8 cellular contexts compared by ENCODE assay signal in the genomic region with DNA sequence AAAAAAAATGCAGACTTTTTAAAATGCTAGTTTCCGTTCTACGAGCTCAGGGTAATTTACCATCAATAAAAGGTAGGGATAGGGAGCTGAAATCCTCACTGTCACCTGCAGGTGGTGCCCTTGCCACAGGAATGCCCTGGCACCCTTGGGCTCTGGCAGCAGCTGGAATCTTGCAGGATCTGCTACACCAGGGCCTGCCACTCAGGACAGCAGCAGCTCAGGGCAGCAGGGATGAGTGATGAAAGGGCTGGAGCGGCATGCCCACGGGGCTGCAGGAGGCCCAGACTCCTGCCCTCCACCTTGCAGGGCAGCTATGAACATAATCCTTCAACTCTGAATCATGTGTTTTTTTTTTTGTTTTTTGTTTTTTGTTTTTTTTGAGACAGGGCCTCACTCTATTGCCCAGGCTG. TPM values are rescaled to one million over a fixed set of nuclear protein-coding genes. Genes with fewer than 3 reads are reported as not detected.
DNase-seq lines count a peak whose midpoint lies in the region; ATAC-seq and TF ChIP-seq lines count a peak whose summit lies in the region.

No MANE protein-coding gene starts in this region.

- H3K27me3 Mint-ChIP-seq in activated CD4-positive, alpha-beta T cell treated with anti-CD3 and anti-CD28 coated beads for 36 hours = no peaks in the 10 kb centered on the region

- H3K4me1 ChIP-seq in HAP-1 (no peaks in the 10 kb centered on the region), right lobe of liver (no peaks in the 10 kb centered on the region)

- H3K27ac Mint-ChIP-seq in activated CD4-positive, alpha-beta T cell treated with anti-CD3 and anti-CD28 coated beads for 36 hours = no peak overlapping the region

- H3K36me3 ChIP-seq in HAP-1 (replicated peaks) (no peaks in the 10 kb centered on the region), right lobe of liver (no peaks in the 10 kb centered on the region)

- H3K9me3 ChIP-seq in HAP-1 = no peaks in the 10 kb centered on the region
- H3K9me3 ChIP-seq in right lobe of liver = no peaks in the 10 kb centered on the region

- in situ Hi-C loops in HAP-1 (cut with MboI; ENCODE audit: low sequenced_read_pairs) = loop anchor here (5.0 kb wide), 1 partner anchor 99 kb away; no protein-coding TSS in a partner anchor

- H3K27me3 ChIP-seq in HAP-1 (ENCODE audit: low read depth) (no peaks in the 10 kb centered on the region), right lobe of liver (no peaks in the 10 kb centered on the region)

- H3K36me3 Mint-ChIP-seq in activated CD4-positive, alpha-beta T cell treated with anti-CD3 and anti-CD28 coated beads for 36 hours (ENCODE audit: low read depth) = no peaks in the 10 kb centered on the region

- TF ChIP-seq POLR2A in right lobe of liver (IDR thresholded peaks at IDR 0.05) = no peak

- H3K9me3 Mint-ChIP-seq in activated CD4-positive, alpha-beta T cell treated with anti-CD3 and anti-CD28 coated beads for 36 hours (ENCODE audit: low read depth) = no peaks in the 10 kb centered on the region

- H3K4me1 Mint-ChIP-seq in activated CD4-positive, alpha-beta T cell treated with anti-CD3 and anti-CD28 coated beads for 36 hours = no peaks in the 10 kb centered on the region

- POLR2A ChIA-PET in activated CD4-positive, alpha-beta T cell treated with anti-CD3 and anti-CD28 coated beads for 36 hours (lab: Charles Lee) = interaction anchor here (0.6 to 0.7 kb wide), 3 partner anchors 24 to 208 kb away, joined by 4 to 9 read pairs (median 5); no protein-coding TSS in a partner anchor

- H3K4me3 ChIP-seq in HAP-1 = no peak overlapping the region
- H3K4me3 ChIP-seq in choroid plexus epithelial cell (ENCODE audit: low read depth, low read length) = no peak overlapping the region
- no peak overlapping the region for H3K4me3 ChIP-seq in right lobe of liver

- CTCF ChIA-PET in activated CD4-positive, alpha-beta T cell treated with anti-CD3 and anti-CD28 coated beads for 36 hours (lab: Charles Lee) = interaction anchor here (0.5 to 2.4 kb wide), 48 partner anchors 9 to 648 kb away, joined by 3 to 39 read pairs (median 4); partner anchors contain the start of genes GNG7, SGTA and SLC39A3

- no peak overlapping the region for H3K4me3 Mint-ChIP-seq in activated CD4-positive, alpha-beta T cell treated with anti-CD3 and anti-CD28 coated beads for 36 hours

- TF ChIP-seq CTCF in choroid plexus epithelial cell (conservative IDR thresholded peaks at IDR 0.05; ENCODE audit: low read depth, low read length) (peak; percentile 90), right lobe of liver (IDR thresholded peaks at IDR 0.05) (peak; percentile 81 to 97 (median 92))

- no peak overlapping the region for H3K27ac ChIP-seq in right lobe of liver

- ATAC-seq in activated CD4-positive, alpha-beta T cell treated with anti-CD3 and anti-CD28 coated beads for 36 hours = peak; percentile 89
- peak; percentile 97 to 100 (median 98) for ATAC-seq in right lobe of liver
- ATAC-seq in HG02852 (IDR thresholded peaks at IDR 0.05; ENCODE audit: unreplicated experiment) = no peak

- DNase-seq in Ammon's horn (ENCODE audit: low spot score) (peak; percentile 91), HAP-1 (ENCODE audit: low spot score in 2 of 2) (peak; percentile 57 to 84), NCI-H524 treated with DMSO at 0.1 percent for 48 hours (lab: John Stamatoyannopoulos, UW) (peak; percentile 27), choroid plexus epithelial cell (ENCODE audit: low read depth) (peak; percentile 87), right lobe of liver (peak; percentile 75 to 85 (median 80))
- peak; percentile 85 for DNase-seq in activated CD4-positive, alpha-beta T cell treated with anti-CD3 and anti-CD28 coated beads for 36 hours
- peak; percentile 35 to 67 (median 66) for DNase-seq in stimulated activated CD4-positive, alpha-beta T cell treated with anti-CD3 and anti-CD28 coated beads, TNF-alpha, amount 100 ng/mL, for 48 hours (ENCODE audit: low read depth in 3 of 3)

- intact Hi-C loops in activated CD4-positive, alpha-beta T cell treated with anti-CD3 and anti-CD28 coated beads for 36 hours (cut with DNase I, micrococcal nuclease) = loop anchor here (1.0 to 10.0 kb wide), 4 partner anchors 101 to 456 kb away; no protein-coding TSS in a partner anchor
- intact Hi-C loops in right lobe of liver (cut with DNase I) = loop anchor here in 1 of 2 donors (10.0 kb wide), 1 partner anchor 106 kb away; no protein-coding TSS in a partner anchor

- WGBS in right lobe of liver (ENCODE audit: insufficient coverage, low coverage, low lambda C conversion rate, missing lambda C conversion rate) = 44% methylated on average over 4 of the region's 4 CpGs

RNA-seq across cellular contexts. Expression of gene GNG7, which starts 54.0 kb away (rescaled TPM):
- total RNA-seq in activated CD4-positive, alpha-beta T cell treated with anti-CD3 and anti-CD28 coated beads for 36 hours = 1 to 10 TPM; 1.1 to 1.2 TPM
- total RNA-seq in right lobe of liver = 1 to 10 TPM; 1.3 to 3.7 (median 2.3) TPM

Comparison
In these comparisons a context has a peak if more than half of its experiments do, and no peak if none do; other contexts are left out.
1. DNase-seq: peak in every context shown above with its lines; median percentile 91 in Ammon's horn; 87 in choroid plexus epithelial cell; 85 in activated CD4-positive, alpha-beta T cell treated with anti-CD3 and anti-CD28 coated beads for 36 hours; 80 in right lobe of liver; 70 in HAP-1; 66 in stimulated activated CD4-positive, alpha-beta T cell treated with anti-CD3 and anti-CD28 coated beads, TNF-alpha, amount 100 ng/mL, for 48 hours; 27 in NCI-H524 treated with DMSO at 0.1 percent for 48 hours.